In the genomic region with DNA sequence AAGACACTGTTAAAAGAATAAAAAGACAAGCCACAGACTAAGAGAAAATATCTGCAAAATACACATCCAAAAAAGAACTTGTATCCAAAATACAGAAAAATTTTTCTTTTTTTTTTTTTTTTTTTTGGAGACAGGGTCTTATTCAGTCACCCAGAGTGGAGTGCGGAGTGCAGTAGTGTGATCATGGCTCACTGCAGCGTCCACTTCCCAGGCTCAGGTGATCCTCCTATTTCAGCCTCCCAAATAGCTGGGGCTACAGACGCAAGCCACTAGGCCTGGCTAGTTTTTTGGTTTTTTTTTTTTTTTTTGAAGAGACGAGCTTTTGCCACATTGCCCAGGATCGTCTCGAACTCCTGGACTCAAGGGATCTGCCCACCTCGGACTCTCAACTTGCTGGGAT, we compare ENCODE assay signal across 16 cellular contexts. TPM values are rescaled to one million over a fixed set of nuclear protein-coding genes. Genes with fewer than 3 reads are reported as not detected.
DNase-seq lines count a peak whose midpoint lies in the region; ATAC-seq, FAIRE-seq and TF ChIP-seq lines count a peak whose summit lies in the region.
"Had no signal": no experiment of that assay in that cellular context is flagged by ENCODE, and none has a peak within 500 bp of the region (broad histone marks: within the 10 kb centered on the region; RNA-seq: fewer than 3 reads in every experiment).

No MANE protein-coding gene starts in this region.

- H3K27me3 Mint-ChIP-seq in activated naive CD4-positive, alpha-beta T cell treated with anti-CD3 and anti-CD28 coated beads, Interleukin-2, amount 50 U/mL, for 24 hours = peaks cover 2% of the 10 kb centered on the region
- peaks cover 2 to 3% of the 10 kb centered on the region in 2 donors for H3K27me3 Mint-ChIP-seq in stimulated activated naive B cell treated with anti-CD40 and anti-IgM and Interleukin-4, amounts not matched to agents 10 μg/mL and 1 μg/mL and 100 μg/mL, for 72 hours

- H3K4me3 ChIP-seq in PC-3 (ENCODE audit: low read length) (peak overlapping the region; percentile 100), endothelial cell of umbilical vein (replicated peaks in 1 of 3; ENCODE audit: insufficient read depth in 1 of 3, low read depth in 1 of 3, low read length in 3 of 3) (no peak overlapping the region), gastroesophageal sphincter (no peak overlapping the region), H7 (ENCODE audit: insufficient read depth, low read depth, low read length) (no peak overlapping the region)
- H3K4me3 ChIP-seq: esophagus muscularis mucosa, testis had no signal

- ATAC-seq in PC-3 (no peak), gastroesophageal sphincter (no peak)
- ATAC-seq in stimulated activated naive B cell treated with anti-CD40 and anti-IgM and Interleukin-4, amounts not matched to agents 10 μg/mL and 1 μg/mL and 100 μg/mL, for 72 hours (replicated peaks) = no peak

- FAIRE-seq in endothelial cell of umbilical vein (lab: Jason Lieb, UNC) = no peak

- H3K9me2 ChIP-seq in PC-3 (replicated peaks; ENCODE audit: low read length) = no peaks in the 10 kb centered on the region

- H3K4me1 ChIP-seq in PC-3 (ENCODE audit: insufficient read depth, low read length) = peaks cover 21% of the 10 kb centered on the region
- peaks cover 17% of the 10 kb centered on the region for H3K4me1 ChIP-seq in endothelial cell of umbilical vein (ENCODE audit: control insufficient read depth, extremely low read depth, insufficient read depth, low read length)
- H3K4me1 ChIP-seq in gastroesophageal sphincter = peaks cover 2 to 43% (median 7%) of the 10 kb centered on the region in 3 donors
- H3K4me1 ChIP-seq: parathyroid adenoma, testis had no signal

- no peak for TF ChIP-seq CTCF in PC-3 (conservative IDR thresholded peaks at IDR 0.05; ENCODE audit: low read depth, low read length)
- no peak for TF ChIP-seq CTCF in endothelial cell of umbilical vein (IDR thresholded peaks at IDR 0.05; ENCODE audit: extremely low read depth in 1 of 2, insufficient read depth in 1 of 2, low read depth in 1 of 2, low read length in 2 of 2)
- no peak for TF ChIP-seq CTCF in gastroesophageal sphincter (IDR thresholded peaks at IDR 0.05)

- H3K27ac ChIP-seq in PC-3 (ENCODE audit: low read length) = no peak overlapping the region
- no peak overlapping the region for H3K27ac ChIP-seq in endothelial cell of umbilical vein (ENCODE audit: insufficient read depth, low read depth, low read length)
- no peak overlapping the region for H3K27ac ChIP-seq in gastroesophageal sphincter
- H3K27ac ChIP-seq: esophagus muscularis mucosa, parathyroid adenoma, testis had no signal

- no peaks in the 10 kb centered on the region for H3F3A ChIP-seq in PC-3 (ENCODE audit: low read length, unreplicated experiment)

- BruUV-seq in PC-3 (replicated peaks; lab: Mats Ljungman, UMichigan) (no TSS peak), endothelial cell of umbilical vein (replicated peaks; lab: Mats Ljungman, UMichigan) (no TSS peak)

- H3K4me3 Mint-ChIP-seq in activated naive CD4-positive, alpha-beta T cell treated with anti-CD3 and anti-CD28 coated beads, Interleukin-2, amount 50 U/mL, for 24 hours = peak overlapping the region; percentile 78
- peak overlapping the region; percentile 64 to 74 for H3K4me3 Mint-ChIP-seq in stimulated activated naive B cell treated with anti-CD40 and anti-IgM and Interleukin-4, amounts not matched to agents 10 μg/mL and 1 μg/mL and 100 μg/mL, for 72 hours

- no peaks in the 10 kb centered on the region for H4K20me1 ChIP-seq in PC-3 (ENCODE audit: low read length)
- no peaks in the 10 kb centered on the region for H4K20me1 ChIP-seq in endothelial cell of umbilical vein (replicated peaks; ENCODE audit: control insufficient read depth, extremely low read depth, insufficient read depth, low read length)

- POLR2A ChIA-PET in PC-3 (lab: Charles Lee; ENCODE audit: unreplicated experiment) = no interaction called here
- POLR2A ChIA-PET in endothelial cell of umbilical vein (lab: Charles Lee) = no interaction called here

- dilution Hi-C loops in endothelial cell of umbilical vein (cut with MboI; ENCODE audit: extremely low pct_ligation_motif_present, low sequenced_read_pairs) = no loop called here

- no peak for TF ChIP-seq EP300 in gastroesophageal sphincter (IDR thresholded peaks at IDR 0.05)

- H2AFZ ChIP-seq in PC-3 (ENCODE audit: low read length) = no peak overlapping the region
- H2AFZ ChIP-seq in endothelial cell of umbilical vein (ENCODE audit: low read depth, low read length) = no peak overlapping the region
- H2AFZ ChIP-seq: parathyroid adenoma had no signal

- H3K9ac ChIP-seq in PC-3 (ENCODE audit: low read length) = no peak overlapping the region; the same call in 1 of the 2 replicates
- no peak overlapping the region for H3K9ac ChIP-seq in endothelial cell of umbilical vein (replicated peaks; ENCODE audit: extremely low read depth, insufficient read depth, low read length)
- H3K9ac ChIP-seq: parathyroid adenoma had no signal

- no peaks in the 10 kb centered on the region for H3K27me3 ChIP-seq in PC-3 (ENCODE audit: low read length)
- no peaks in the 10 kb centered on the region for H3K27me3 ChIP-seq in endothelial cell of umbilical vein (ENCODE audit: control insufficient read depth in 2 of 2, insufficient read depth in 2 of 2, low read length in 2 of 2)
- no peaks in the 10 kb centered on the region for H3K27me3 ChIP-seq in gastroesophageal sphincter
- H3K27me3 ChIP-seq in H7 (ENCODE audit: control insufficient read depth, insufficient read depth, low read length) = no peaks in the 10 kb centered on the region
- H3K27me3 ChIP-seq: esophagus muscularis mucosa, testis had no signal

- peak overlapping the region; percentile 86 for H3K4me2 ChIP-seq in PC-3 (ENCODE audit: low read length)
- H3K4me2 ChIP-seq in endothelial cell of umbilical vein (ENCODE audit: insufficient read depth, low read length) = peak overlapping the region; percentile 50

- intact Hi-C loops in PC-3 (cut with micrococcal nuclease) (no loop called here), endothelial cell of umbilical vein (cut with micrococcal nuclease) (no loop called here)

- H3K9me3 Mint-ChIP-seq in activated naive CD4-positive, alpha-beta T cell treated with anti-CD3 and anti-CD28 coated beads, Interleukin-2, amount 50 U/mL, for 24 hours = no peaks in the 10 kb centered on the region
- H3K9me3 Mint-ChIP-seq in stimulated activated naive B cell treated with anti-CD40 and anti-IgM and Interleukin-4, amounts not matched to agents 10 μg/mL and 1 μg/mL and 100 μg/mL, for 72 hours = no peaks in the 10 kb centered on the region

- CTCF ChIA-PET in PC-3 (lab: Charles Lee) = no interaction called here
- CTCF ChIA-PET in endothelial cell of umbilical vein (lab: Charles Lee) = interaction anchor here (1.4 to 3.4 kb wide), 2 partner anchors 17 to 104 kb away, joined by 3 to 18 read pairs; no protein-coding TSS in a partner anchor

- H3K36me3 Mint-ChIP-seq in activated naive CD4-positive, alpha-beta T cell treated with anti-CD3 and anti-CD28 coated beads, Interleukin-2, amount 50 U/mL, for 24 hours = peaks cover 10% of the 10 kb centered on the region
- H3K36me3 Mint-ChIP-seq in stimulated activated naive B cell treated with anti-CD40 and anti-IgM and Interleukin-4, amounts not matched to agents 10 μg/mL and 1 μg/mL and 100 μg/mL, for 72 hours = peaks cover 30 to 37% of the 10 kb centered on the region in 2 donors

- no peaks in the 10 kb centered on the region for H3K9me1 ChIP-seq in endothelial cell of umbilical vein (replicated peaks; ENCODE audit: control insufficient read depth, extremely low read depth, insufficient read depth, low read length)

- DNase-seq in activated naive CD4-positive, alpha-beta T cell treated with Interleukin-2 at 50 U/mL for 16 hours = no peak
- no peak for DNase-seq in PC-3
- DNase-seq in endothelial cell of umbilical vein (ENCODE audit: low read depth, low spot score) = no peak
- no peak for DNase-seq in stimulated activated naive B cell treated with anti-CD40 and anti-IgM and Interleukin-4, amounts not matched to agents 10 μg/mL and 1 μg/mL and 100 μg/mL, for 72 hours
- DNase-seq in iPS-NIHi7 (ENCODE audit: extremely low spot score) = no peak
- no peak for DNase-seq in H7
- DNase-seq: activated CD4-positive, alpha-beta T cell treated with anti-CD3 and anti-CD28 coated beads, Interleukin-2, amount 50 U/mL, for 48 hours; C1 segment of cervical spinal cord; HCEC 1CT; NCI-H526 treated with DMSO at 0.1 percent for 48 hours; testis had no signal

- no peak overlapping the region for H3K27ac Mint-ChIP-seq in activated naive CD4-positive, alpha-beta T cell treated with anti-CD3 and anti-CD28 coated beads, Interleukin-2, amount 50 U/mL, for 24 hours
- H3K27ac Mint-ChIP-seq in stimulated activated naive B cell treated with anti-CD40 and anti-IgM and Interleukin-4, amounts not matched to agents 10 μg/mL and 1 μg/mL and 100 μg/mL, for 72 hours = no peak overlapping the region

- no peak for TF ChIP-seq POLR2A in endothelial cell of umbilical vein (IDR thresholded peaks at IDR 0.05; ENCODE audit: low read depth, low read length)
- TF ChIP-seq POLR2A in gastroesophageal sphincter (IDR thresholded peaks at IDR 0.05) = no peak

- peaks cover 59% of the 10 kb centered on the region for H3K4me1 Mint-ChIP-seq in activated naive CD4-positive, alpha-beta T cell treated with anti-CD3 and anti-CD28 coated beads, Interleukin-2, amount 50 U/mL, for 24 hours
- H3K4me1 Mint-ChIP-seq in stimulated activated naive B cell treated with anti-CD40 and anti-IgM and Interleukin-4, amounts not matched to agents 10 μg/mL and 1 μg/mL and 100 μg/mL, for 72 hours = peaks cover 35 to 48% of the 10 kb centered on the region in 2 donors

- H3K9me3 ChIP-seq in PC-3 (ENCODE audit: low read length) (no peaks in the 10 kb centered on the region), endothelial cell of umbilical vein (replicated peaks; ENCODE audit: control insufficient read depth, insufficient read depth, low read length) (no peaks in the 10 kb centered on the region), gastroesophageal sphincter (no peaks in the 10 kb centered on the region)
- H3K9me3 ChIP-seq: esophagus muscularis mucosa, testis had no signal

- no peaks in the 10 kb centered on the region for H3K36me3 ChIP-seq in PC-3 (ENCODE audit: low read depth, low read length)
- H3K36me3 ChIP-seq in endothelial cell of umbilical vein (ENCODE audit: control insufficient read depth in 2 of 2, extremely low read depth in 1 of 2, insufficient read depth in 2 of 2, low read length in 2 of 2) = no peaks in the 10 kb centered on the region
- H3K36me3 ChIP-seq in gastroesophageal sphincter = no peaks in the 10 kb centered on the region
- no peaks in the 10 kb centered on the region for H3K36me3 ChIP-seq in H7 (replicated peaks; ENCODE audit: control insufficient read depth, insufficient read depth, low read length)
- H3K36me3 ChIP-seq: esophagus muscularis mucosa had no signal

- peaks cover 77% of the 10 kb centered on the region for H3K79me2 ChIP-seq in PC-3 (ENCODE audit: low read length)
- peaks cover 62% of the 10 kb centered on the region for H3K79me2 ChIP-seq in endothelial cell of umbilical vein (ENCODE audit: control insufficient read depth, insufficient read depth, low read length)

- WGBS in gastroesophageal sphincter (ENCODE audit: low coverage in 1 of 2), 2 donors = 67 to 93% methylated on average over 1 to 2 of the region's 7 CpGs

RNA-seq across cellular contexts. Expression of gene ZUP1, which starts 3.1 kb away (rescaled TPM):
- total RNA-seq in PC-3 (2014; rRNA removed) = 2.7 and 6.3 TPM in 2 replicates
- 13.0 and 14.4 TPM in 2 replicates for total RNA-seq in endothelial cell of umbilical vein
- polyA plus RNA-seq in endothelial cell of umbilical vein = 2.3 and 3.8 TPM in 2 replicates
- 4.2 and 5.1 TPM in 2 replicates for polyA plus RNA-seq in endothelial cell of umbilical vein (2011; cell fraction: cytosol; rRNA removed)
- 21.5 and 31.7 TPM in 2 replicates for polyA plus RNA-seq in endothelial cell of umbilical vein (2011; cell fraction: nucleus; rRNA removed)
- 8.8 and 11.9 TPM in 2 replicates for polyA plus RNA-seq in endothelial cell of umbilical vein (2012)
- polyA minus RNA-seq in endothelial cell of umbilical vein = 4.0 and 5.2 TPM in 2 replicates
- polyA minus RNA-seq in endothelial cell of umbilical vein (2011; cell fraction: cytosol; rRNA and poly(A)+ RNA removed) = 3.5 TPM
- 8.6 and 12.5 TPM in 2 replicates for polyA minus RNA-seq in endothelial cell of umbilical vein (2011; cell fraction: nucleus; rRNA and poly(A)+ RNA removed)
- total RNA-seq in gastroesophageal sphincter = 10 to 100 TPM in 2 of 4 donors, 1 to 10 TPM in 2; 6.1 to 17.0 (median 9.2) TPM
- 18.9 and 24.2 TPM in 2 replicates for total RNA-seq in H7 (2014; rRNA removed; shearing (Covaris generic))

RNA-seq across cellular contexts. Expression of gene KPNA5, which starts 15.5 kb away (rescaled TPM):
- total RNA-seq in PC-3 (2014; rRNA removed) (4.9 and 5.5 TPM in 2 replicates), endothelial cell of umbilical vein (7.1 and 8.9 TPM in 2 replicates), gastroesophageal sphincter (10 to 100 TPM in 3 of 4 donors, 1 to 10 TPM in 1; 9.8 to 16.8 (median 13.4) TPM)
- polyA plus RNA-seq in endothelial cell of umbilical vein = 1.3 and 1.6 TPM in 2 replicates
- 2.4 and 2.5 TPM in 2 replicates for polyA plus RNA-seq in endothelial cell of umbilical vein (2011; cell fraction: cytosol; rRNA removed)
- polyA plus RNA-seq in endothelial cell of umbilical vein (2011; cell fraction: nucleus; rRNA removed) = 7.1 and 11.2 TPM in 2 replicates
- 2.8 and 4.5 TPM in 2 replicates for polyA plus RNA-seq in endothelial cell of umbilical vein (2012)
- polyA minus RNA-seq in endothelial cell of umbilical vein = 3.4 and 4.8 TPM in 2 replicates
- 3.7 TPM for polyA minus RNA-seq in endothelial cell of umbilical vein (2011; cell fraction: cytosol; rRNA and poly(A)+ RNA removed)
- polyA minus RNA-seq in endothelial cell of umbilical vein (2011; cell fraction: nucleus; rRNA and poly(A)+ RNA removed) = 5.7 and 6.5 TPM in 2 replicates
- total RNA-seq in H7 (2014; rRNA removed; shearing (Covaris generic)) = 8.6 and 15.5 TPM in 2 replicates

RNA-seq across cellular contexts. Expression of gene RSPH4A, which starts 49.2 kb away (rescaled TPM):
- total RNA-seq in PC-3 (2014; rRNA removed) = 0.04 TPM in 1 of 2 replicates, not detected in the other
- total RNA-seq in endothelial cell of umbilical vein = 0.15 and 0.18 TPM in 2 replicates
- polyA plus RNA-seq in endothelial cell of umbilical vein = 0.06 TPM in 1 of 2 replicates, not detected in the other
- 0.06 and 0.13 TPM in 2 replicates for polyA plus RNA-seq in endothelial cell of umbilical vein (2011; cell fraction: cytosol; rRNA removed)
- 0.48 and 0.53 TPM in 2 replicates for polyA plus RNA-seq in endothelial cell of umbilical vein (2011; cell fraction: nucleus; rRNA removed)
- 0.13 TPM in 1 of 2 replicates, not detected in the other for polyA plus RNA-seq in endothelial cell of umbilical vein (2012)
- polyA minus RNA-seq in endothelial cell of umbilical vein = not detected in 2 replicates
- polyA minus RNA-seq in endothelial cell of umbilical vein (2011; cell fraction: cytosol; rRNA and poly(A)+ RNA removed) = not detected
- polyA minus RNA-seq in endothelial cell of umbilical vein (2011; cell fraction: nucleus; rRNA and poly(A)+ RNA removed) = 0.29 and 0.34 TPM in 2 replicates
- total RNA-seq in gastroesophageal sphincter = under 1 TPM in 2 of 4 donors, not detected in 2; 0.19 to 0.40 TPM
- total RNA-seq in H7 (2014; rRNA removed; shearing (Covaris generic)) = 0.03 TPM in 1 of 2 replicates, not detected in the other
- total RNA-seq: SK-MEL-5 had no signal
